8 cellular contexts compared by ENCODE assay signal in genomic region chr2:8682719-8683667, GRCh38. TPM values are rescaled to one million over a fixed set of nuclear protein-coding genes. Genes with fewer than 3 reads are reported as not detected.
DNase-seq lines count a peak whose midpoint lies in the region; ATAC-seq, FAIRE-seq and TF ChIP-seq lines count a peak whose summit lies in the region.

No MANE protein-coding gene starts in this region.

- peak overlapping the region; percentile 74 to 76 for H3K4me3 ChIP-seq in left lung

- peaks cover 15 to 58% of the 10 kb centered on the region in 2 donors for H3K4me1 ChIP-seq in left lung

- intact Hi-C loops in left lung (cut with DNase I) = loop anchor here in 1 of 2 donors (10.0 kb wide), 1 partner anchor 1248 kb away; no protein-coding TSS in a partner anchor

- peaks cover 0 to 10% of the 10 kb centered on the region in 2 donors for H3K27me3 ChIP-seq in left lung

- peaks cover 29% of the 10 kb centered on the region for H3K36me3 Mint-ChIP-seq in T-helper 2 cell treated with Interferon-gamma antibody and Interleukin-4, amounts not matched to agents 5 μg/mL and 100 μg/mL, for 36 hours (ENCODE audit: low read depth)

- H3K9me3 Mint-ChIP-seq in T-helper 2 cell treated with Interferon-gamma antibody and Interleukin-4, amounts not matched to agents 5 μg/mL and 100 μg/mL, for 36 hours = no peaks in the 10 kb centered on the region

- no peaks in the 10 kb centered on the region for H3K9me3 ChIP-seq in left lung

- ATAC-seq in left lung = no peak

- peaks cover 25% of the 10 kb centered on the region for H3K4me1 Mint-ChIP-seq in T-helper 2 cell treated with Interferon-gamma antibody and Interleukin-4, amounts not matched to agents 5 μg/mL and 100 μg/mL, for 36 hours (ENCODE audit: low read depth)

- H3K27me3 Mint-ChIP-seq in T-helper 2 cell treated with Interferon-gamma antibody and Interleukin-4, amounts not matched to agents 5 μg/mL and 100 μg/mL, for 36 hours (ENCODE audit: low read depth) = peaks cover 6% of the 10 kb centered on the region

- H3K36me3 ChIP-seq in left lung = no peaks in the 10 kb centered on the region

- FAIRE-seq in GM19239 (lab: Jason Lieb, UNC) = no peak

- DNase-seq in DMS153 (lab: John Stamatoyannopoulos, UW) (peak; percentile 25), NAMALWA (ENCODE audit: low spot score) (peak; percentile 70), left lung (peak; percentile 61 to 88), GM19239 (ENCODE audit: insufficient read length, low spot score) (no peak), NCI-H128 (lab: John Stamatoyannopoulos, UW; ENCODE audit: unreplicated experiment) (no peak)
- peak; percentile 51 for DNase-seq in T-helper 2 cell treated with Interferon-gamma antibody and Interleukin-4, amounts not matched to agents 5 μg/mL and 100 μg/mL, for 36 hours (ENCODE audit: low spot score)
- peak; percentile 61 for DNase-seq in central memory CD4-positive, alpha-beta T cell
- peak; percentile 63 for DNase-seq in stimulated activated CD8-positive, alpha-beta memory T cell treated with anti-CD3 and anti-CD28 coated beads, Interleukin-4, amount 100 ng/mL, for 48 hours

- H3K27ac ChIP-seq in left lung = peak overlapping the region; percentile 87 to 88

- H3K27ac Mint-ChIP-seq in T-helper 2 cell treated with Interferon-gamma antibody and Interleukin-4, amounts not matched to agents 5 μg/mL and 100 μg/mL, for 36 hours = peak overlapping the region; percentile 93

- peak overlapping the region; percentile 98 for H3K4me3 Mint-ChIP-seq in T-helper 2 cell treated with Interferon-gamma antibody and Interleukin-4, amounts not matched to agents 5 μg/mL and 100 μg/mL, for 36 hours

- no peak for TF ChIP-seq CTCF in left lung (IDR thresholded peaks at IDR 0.05)

RNA-seq across cellular contexts. Expression of gene ID2, which starts 1.1 kb away (rescaled TPM):
- total RNA-seq in left lung = 10 to 100 TPM; 67.5 to 87.0 TPM

Comparison
In these comparisons a context has a peak if more than half of its experiments do, and no peak if none do; other contexts are left out.
1. DNase-seq: peak in DMS153 (single experiment), NAMALWA (single experiment), T-helper 2 cell treated with Interferon-gamma antibody and Interleukin-4, amounts not matched to agents 5 μg/mL and 100 μg/mL, for 36 hours (single experiment), central memory CD4-positive, alpha-beta T cell (single experiment), left lung (2 of 2) and stimulated activated CD8-positive, alpha-beta memory T cell treated with anti-CD3 and anti-CD28 coated beads, Interleukin-4, amount 100 ng/mL, for 48 hours (single experiment); none in GM19239 (single experiment) and NCI-H128 (single experiment).